1 cellular context compared by ENCODE assay signal in the genomic region with DNA sequence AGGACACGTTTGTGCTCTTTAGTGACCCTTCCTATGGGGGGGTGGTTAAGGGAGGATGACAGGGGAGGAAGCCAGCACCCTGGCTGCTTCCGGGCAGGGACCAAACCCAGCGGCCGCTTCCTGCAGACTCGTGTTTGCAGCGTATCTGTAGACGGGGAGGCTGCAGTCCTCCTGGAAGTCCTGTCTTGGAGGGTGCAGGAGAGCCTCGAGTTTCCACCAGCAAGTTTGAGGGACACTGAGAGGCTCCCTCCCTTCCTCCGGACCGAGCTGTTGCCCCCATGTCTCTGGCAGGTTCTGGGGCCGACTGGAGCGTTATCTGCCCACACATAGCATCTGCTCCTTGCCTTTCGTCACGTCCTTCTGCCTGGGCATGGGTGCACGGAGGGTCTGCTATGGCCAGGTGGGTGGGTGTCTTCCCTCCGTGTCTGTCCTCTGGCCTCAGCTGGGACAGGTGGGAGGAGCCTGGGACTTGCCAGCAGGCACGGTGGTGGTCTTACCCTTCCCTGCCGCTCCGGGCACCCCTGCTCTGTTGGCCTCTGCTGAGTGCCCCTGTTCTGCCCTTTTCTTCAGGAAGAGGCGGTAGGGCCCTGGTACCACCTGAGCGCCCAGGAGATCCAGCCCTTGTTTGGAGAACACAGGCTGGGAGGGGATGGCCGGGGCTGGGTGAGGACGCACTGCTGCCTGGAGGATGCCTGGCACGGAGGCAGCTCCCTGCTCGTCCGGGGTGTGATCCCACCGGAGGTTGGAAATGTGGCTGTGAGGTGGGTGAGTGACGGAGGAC.
TF ChIP-seq lines count a peak whose summit lies in the region.

No MANE protein-coding gene starts in this region.

TF ChIP-seq in HepG2, 621 proteins besides CTCF, POLR2A, EP300 and RAD21:
- no peak for TF ChIP-seq NFRKB (IDR thresholded peaks at IDR 0.05)
- peak; percentile 50 for TF ChIP-seq AGO2 (optimal IDR thresholded peaks at IDR 0.05; ENCODE audit: low read depth, low read length)
